1 cellular context compared by ENCODE assay signal in genomic region chr7:2471022-2471329, GRCh38.
TF ChIP-seq lines count a peak whose summit lies in the region.

No MANE protein-coding gene starts in this region.

TF ChIP-seq in HepG2, 621 proteins besides CTCF, POLR2A, EP300 and RAD21:
- 0 out of 2 replicates have a peak, but pooled peaks have one; percentile 4 for TF ChIP-seq FOSL2 (CRISPR knock-in tag; IDR thresholded peaks at IDR 0.05)
- TF ChIP-seq, protein P1, sequence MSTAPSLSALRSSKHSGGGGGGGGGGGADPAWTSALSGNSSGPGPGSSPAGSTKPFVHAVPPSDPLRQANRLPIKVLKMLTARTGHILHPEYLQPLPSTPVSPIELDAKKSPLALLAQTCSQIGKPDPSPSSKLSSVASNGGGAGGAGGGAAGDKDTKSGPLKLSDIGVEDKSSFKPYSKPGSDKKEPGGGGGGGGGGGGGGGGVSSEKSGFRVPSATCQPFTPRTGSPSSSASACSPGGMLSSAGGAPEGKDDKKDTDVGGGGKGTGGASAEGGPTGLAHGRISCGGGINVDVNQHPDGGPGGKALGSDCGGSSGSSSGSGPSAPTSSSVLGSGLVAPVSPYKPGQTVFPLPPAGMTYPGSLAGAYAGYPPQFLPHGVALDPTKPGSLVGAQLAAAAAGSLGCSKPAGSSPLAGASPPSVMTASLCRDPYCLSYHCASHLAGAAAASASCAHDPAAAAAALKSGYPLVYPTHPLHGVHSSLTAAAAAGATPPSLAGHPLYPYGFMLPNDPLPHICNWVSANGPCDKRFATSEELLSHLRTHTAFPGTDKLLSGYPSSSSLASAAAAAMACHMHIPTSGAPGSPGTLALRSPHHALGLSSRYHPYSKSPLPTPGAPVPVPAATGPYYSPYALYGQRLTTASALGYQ (CRISPR knock-in tag; IDR thresholded peaks at IDR 0.05): no peak
